8 cellular contexts compared by ENCODE assay signal in the genomic region with DNA sequence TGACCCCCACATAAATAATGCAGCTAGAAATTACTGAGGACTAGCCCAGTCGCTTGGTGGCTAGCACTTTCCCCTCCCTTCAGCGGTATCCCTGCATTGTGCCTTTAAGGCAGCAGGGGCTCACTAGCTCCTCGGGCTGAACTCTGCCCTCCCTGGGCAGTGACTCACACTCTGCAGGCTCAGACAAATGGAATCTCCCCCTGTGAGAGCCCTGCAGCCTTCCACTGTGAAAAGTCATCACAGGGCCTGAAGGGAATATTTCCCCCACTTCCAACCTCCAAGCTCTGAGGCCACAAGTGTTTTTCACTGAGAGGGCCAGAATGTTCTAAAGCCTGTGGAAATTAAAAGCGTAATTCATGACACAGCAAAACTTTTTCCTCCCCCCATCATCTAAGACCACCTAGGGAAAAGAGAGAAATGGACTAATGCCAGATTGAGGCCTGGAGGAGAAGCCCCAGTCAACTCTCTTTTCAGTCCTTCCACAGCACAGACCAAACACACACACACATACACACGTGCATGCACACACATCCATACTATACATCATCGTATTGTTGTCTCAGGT.
A peak's percentile ranks its signal among the peaks of the same experiment; 100 is the strongest.
DNase-seq lines count a peak whose midpoint lies in the region; ATAC-seq and TF ChIP-seq lines count a peak whose summit lies in the region.

No MANE protein-coding gene starts in this region.

- H3K4me3 ChIP-seq in SK-N-SH (ENCODE audit: low read depth in 2 of 2, low read length in 1 of 2) (no peak overlapping the region), psoas muscle (no peak overlapping the region)

- H3K27me3 ChIP-seq in SK-N-SH (ENCODE audit: insufficient read depth) (no peaks in the 10 kb centered on the region), psoas muscle (ENCODE audit: insufficient read depth in 3 of 3, low read length in 2 of 3) (no peaks in the 10 kb centered on the region)

- H3K9me3 Mint-ChIP-seq in glutamatergic neuron (ENCODE audit: unreplicated experiment), result no peaks in the 10 kb centered on the region
- H3K9me3 Mint-ChIP-seq in activated T-helper 1 cell treated with anti-CD3 and anti-CD28 coated beads, Interleukin-12 subunit alpha, Interleukin-12 subunit beta, Interleukin-2, Interleukin-4 antibody, amounts not matched to agents 30 ng/mL and 10 ng/mL and 1 ng/mL, durations not matched to agents 14 hours and 24 hours and 36 hours, result no peaks in the 10 kb centered on the region

- H3K9me3 ChIP-seq in SK-N-SH (no peaks in the 10 kb centered on the region), psoas muscle (no peaks in the 10 kb centered on the region)

- peak; percentile 59 to 82 (median 82) for ATAC-seq in psoas muscle
- no peak for ATAC-seq in HG02852 (IDR thresholded peaks at IDR 0.05; ENCODE audit: unreplicated experiment)

- WGBS in SK-N-SH (ENCODE audit: low lambda C conversion rate), result 16% methylated on average over 6 of the region's 6 CpGs
- WGBS in psoas muscle, 3 donors, result 42 to 53% (median 50%) methylated on average over 6 of the region's 6 CpGs

- intact Hi-C loops in psoas muscle (cut with DNase I), result no loop called here
- intact Hi-C loops in activated T-helper 1 cell treated with anti-CD3 and anti-CD28 coated beads, Interleukin-12 subunit alpha, Interleukin-12 subunit beta, Interleukin-2, Interleukin-4 antibody, amounts not matched to agents 30 ng/mL and 10 ng/mL and 1 ng/mL, durations not matched to agents 14 hours and 24 hours and 36 hours (cut with micrococcal nuclease), result no loop called here

- no peaks in the 10 kb centered on the region for H3K9me2 ChIP-seq in SK-N-SH

- peak in 1 of 2 experiments; percentile 99; a peak in 3 of 4 replicates for TF ChIP-seq EP300 in SK-N-SH (IDR thresholded peaks at IDR 0.05; ENCODE audit: borderline replicate concordance in 1 of 2, low read depth in 1 of 2, low read length in 1 of 2)

- H3K27ac ChIP-seq in SK-N-SH (ENCODE audit: low read depth in 2 of 2, low read length in 1 of 2) (peak overlapping the region; percentile 83 to 99), psoas muscle (peak overlapping the region; percentile 30)

- H3K36me3 Mint-ChIP-seq in glutamatergic neuron (ENCODE audit: unreplicated experiment), result peaks cover 6% of the 10 kb centered on the region
- H3K36me3 Mint-ChIP-seq in activated T-helper 1 cell treated with anti-CD3 and anti-CD28 coated beads, Interleukin-12 subunit alpha, Interleukin-12 subunit beta, Interleukin-2, Interleukin-4 antibody, amounts not matched to agents 30 ng/mL and 10 ng/mL and 1 ng/mL, durations not matched to agents 14 hours and 24 hours and 36 hours (ENCODE audit: low read depth), result no peaks in the 10 kb centered on the region

- 0 out of 2 replicates have a peak, but pooled peaks have one; percentile 27 for TF ChIP-seq RAD21 in SK-N-SH (IDR thresholded peaks at IDR 0.05; ENCODE audit: low read length)

- peak overlapping the region; percentile 67 for H3K27ac Mint-ChIP-seq in glutamatergic neuron (ENCODE audit: unreplicated experiment)
- H3K27ac Mint-ChIP-seq in activated T-helper 1 cell treated with anti-CD3 and anti-CD28 coated beads, Interleukin-12 subunit alpha, Interleukin-12 subunit beta, Interleukin-2, Interleukin-4 antibody, amounts not matched to agents 30 ng/mL and 10 ng/mL and 1 ng/mL, durations not matched to agents 14 hours and 24 hours and 36 hours, result no peak overlapping the region

- peaks cover 57% of the 10 kb centered on the region for H3F3A ChIP-seq in SK-N-SH (replicated peaks; ENCODE audit: insufficient read depth)

- TF ChIP-seq CTCF in SK-N-SH (IDR thresholded peaks at IDR 0.05), result peak; percentile 30
- no peak for TF ChIP-seq CTCF in glutamatergic neuron (IDR thresholded peaks at IDR 0.05; ENCODE audit: partially characterized antibody, unreplicated experiment)
- no peak for TF ChIP-seq CTCF in psoas muscle (IDR thresholded peaks at IDR 0.05)

- no peak overlapping the region for H3K4me3 Mint-ChIP-seq in glutamatergic neuron (ENCODE audit: unreplicated experiment)
- no peak overlapping the region for H3K4me3 Mint-ChIP-seq in activated T-helper 1 cell treated with anti-CD3 and anti-CD28 coated beads, Interleukin-12 subunit alpha, Interleukin-12 subunit beta, Interleukin-2, Interleukin-4 antibody, amounts not matched to agents 30 ng/mL and 10 ng/mL and 1 ng/mL, durations not matched to agents 14 hours and 24 hours and 36 hours

- peak; percentile 37 for DNase-seq in G401 (ENCODE audit: low spot score)
- peak; percentile 27 for DNase-seq in SK-N-SH
- DNase-seq in glutamatergic neuron, result peak; percentile 53
- peak; percentile 74 to 82 for DNase-seq in psoas muscle
- DNase-seq in activated T-helper 1 cell treated with anti-CD3 and anti-CD28 coated beads, Interleukin-12 subunit alpha, Interleukin-12 subunit beta, Interleukin-2, Interleukin-4 antibody, amounts not matched to agents 30 ng/mL and 10 ng/mL and 1 ng/mL, durations not matched to agents 14 hours and 24 hours and 36 hours (ENCODE audit: low spot score), result no peak
- no peak for DNase-seq in anterior cingulate cortex (lab: John Stamatoyannopoulos, UW)
- DNase-seq in CD1c-positive myeloid dendritic cell (ENCODE audit: extremely low spot score), result no peak

- H4K20me1 ChIP-seq in SK-N-SH (ENCODE audit: insufficient read depth), result no peaks in the 10 kb centered on the region

- H3K4me1 Mint-ChIP-seq in glutamatergic neuron (ENCODE audit: low read depth, unreplicated experiment), result peaks cover 23% of the 10 kb centered on the region
- no peaks in the 10 kb centered on the region for H3K4me1 Mint-ChIP-seq in activated T-helper 1 cell treated with anti-CD3 and anti-CD28 coated beads, Interleukin-12 subunit alpha, Interleukin-12 subunit beta, Interleukin-2, Interleukin-4 antibody, amounts not matched to agents 30 ng/mL and 10 ng/mL and 1 ng/mL, durations not matched to agents 14 hours and 24 hours and 36 hours (ENCODE audit: low read depth)

- H3K9ac ChIP-seq in SK-N-SH, result peak overlapping the region; percentile 78

- peak overlapping the region; percentile 71 for H3K4me2 ChIP-seq in SK-N-SH

- no peaks in the 10 kb centered on the region for H3K27me3 Mint-ChIP-seq in glutamatergic neuron (ENCODE audit: unreplicated experiment)
- peaks cover 4% of the 10 kb centered on the region for H3K27me3 Mint-ChIP-seq in activated T-helper 1 cell treated with anti-CD3 and anti-CD28 coated beads, Interleukin-12 subunit alpha, Interleukin-12 subunit beta, Interleukin-2, Interleukin-4 antibody, amounts not matched to agents 30 ng/mL and 10 ng/mL and 1 ng/mL, durations not matched to agents 14 hours and 24 hours and 36 hours (ENCODE audit: insufficient read depth)

- H3K79me2 ChIP-seq in SK-N-SH (ENCODE audit: insufficient read depth), result no peaks in the 10 kb centered on the region

- H2AFZ ChIP-seq in SK-N-SH (ENCODE audit: low read depth), result no peak overlapping the region

- in situ Hi-C loops in G401 (cut with HindIII; ENCODE audit: low sequenced_read_pairs), result no loop called here

- POLR2A ChIA-PET in SK-N-SH (lab: Yijun Ruan, JAX), result no interaction called here

- H3K36me3 ChIP-seq in SK-N-SH (replicated peaks in 1 of 2; ENCODE audit: control insufficient read depth in 1 of 2, insufficient read depth in 2 of 2, low read length in 1 of 2), result no peaks in the 10 kb centered on the region
- H3K36me3 ChIP-seq in psoas muscle (ENCODE audit: insufficient read depth in 1 of 2, low read depth in 1 of 2), result no peaks in the 10 kb centered on the region

- CTCF ChIA-PET in SK-N-SH (lab: Yijun Ruan, JAX), result interaction anchor here (0.8 to 2.8 kb wide), 4 partner anchors 9 to 134 kb away, joined by 3 to 15 read pairs (median 4); no protein-coding TSS in a partner anchor

- H3K4me1 ChIP-seq in SK-N-SH (ENCODE audit: control insufficient read depth in 1 of 2, insufficient read depth in 2 of 2, low read depth in 1 of 2, low read length in 1 of 2) (peaks cover 14 to 75% of the 10 kb centered on the region in 2 experiments), psoas muscle (no peaks in the 10 kb centered on the region)

TF ChIP-seq in SK-N-SH, 30 proteins besides CTCF, POLR2A, EP300 and RAD21 (continues in another document):
- TF ChIP-seq FOXM1 (IDR thresholded peaks at IDR 0.05; ENCODE audit: low read depth) (0 out of 2 replicates have a peak, but pooled peaks have one; percentile 73), TCF12 (IDR thresholded peaks at IDR 0.05) (peak; percentile 92), REST (IDR thresholded peaks at IDR 0.05; ENCODE audit: low read depth, low read length) (peak; percentile 79)

Comparison
In these comparisons a context has a peak if more than half of its experiments do, and no peak if none do; other contexts are left out.
1. DNase-seq: peak in G401 (single experiment), SK-N-SH (single experiment), glutamatergic neuron (single experiment) and psoas muscle (2 of 2); none in activated T-helper 1 cell treated with anti-CD3 and anti-CD28 coated beads, Interleukin-12 subunit alpha, Interleukin-12 subunit beta, Interleukin-2, Interleukin-4 antibody, amounts not matched to agents 30 ng/mL and 10 ng/mL and 1 ng/mL, durations not matched to agents 14 hours and 24 hours and 36 hours (single experiment), anterior cingulate cortex (0 of 58) and CD1c-positive myeloid dendritic cell (single experiment).